Comparison of ENCODE assay signal across 1 cellular context in genomic region chr20:35453647-35454046, GRCh38.
TF ChIP-seq lines count a peak whose summit lies in the region.

No MANE protein-coding gene starts in this region.

TF ChIP-seq in GM12878, 131 proteins besides CTCF, POLR2A, EP300 and RAD21:
- no peak for TF ChIP-seq MTA2 (IDR thresholded peaks at IDR 0.05; ENCODE audit: low read depth)
- TF ChIP-seq TCF3 (IDR thresholded peaks at IDR 0.05; ENCODE audit: borderline replicate concordance, insufficient read depth, low read depth, low read length), result no peak
- TF ChIP-seq PRDM15 (CRISPR knock-in tag; IDR thresholded peaks at IDR 0.05), result no peak
- no peak for TF ChIP-seq RCOR1 (conservative IDR thresholded peaks at IDR 0.05; ENCODE audit: low read depth, low read length)
